Comparison of ENCODE assay signal across 9 cellular contexts in genomic region chr6:35240838-35241801, GRCh38. TPM values are rescaled to one million over a fixed set of nuclear protein-coding genes. Genes with fewer than 3 reads are reported as not detected.
DNase-seq lines count a peak whose midpoint lies in the region; ATAC-seq and TF ChIP-seq lines count a peak whose summit lies in the region.
"Had no signal": no experiment of that assay in that cellular context is flagged by ENCODE, and none has a peak within 500 bp of the region (broad histone marks: within the 10 kb centered on the region; RNA-seq: fewer than 3 reads in every experiment).

No MANE protein-coding gene starts in this region.

- TF ChIP-seq CTCF in GM10248 (IDR thresholded peaks at IDR 0.05; ENCODE audit: control extremely low read depth, extremely low read depth, low read depth, missing control alignments) (peak; percentile 99), cardiac muscle cell (IDR thresholded peaks at IDR 0.05; ENCODE audit: low read depth, low read length) (peak; percentile 98), progenitor cell of endocrine pancreas (IDR thresholded peaks at IDR 0.05; ENCODE audit: unreplicated experiment) (peak; percentile 98), vagina (IDR thresholded peaks at IDR 0.05) (peak; percentile 72 to 87 (median 82))

- peaks cover 22% of the 10 kb centered on the region for H3K36me3 Mint-ChIP-seq in progenitor cell of endocrine pancreas (ENCODE audit: insufficient read depth)

- intact Hi-C loops in vagina (cut with DNase I): loop anchor here (10.0 kb wide), 1 partner anchor 96 kb away; the partner anchor contains the start of gene TCP11

- peaks cover 44% of the 10 kb centered on the region for H3K4me1 ChIP-seq in cardiac muscle cell (ENCODE audit: low read depth)
- H3K4me1 ChIP-seq in vagina: peaks cover 10% of the 10 kb centered on the region

- no peaks in the 10 kb centered on the region for H3K9me3 Mint-ChIP-seq in progenitor cell of endocrine pancreas (ENCODE audit: low read depth)

- H3K27ac Mint-ChIP-seq in progenitor cell of endocrine pancreas: no peak overlapping the region

- peaks cover 14% of the 10 kb centered on the region for H3K4me1 Mint-ChIP-seq in progenitor cell of endocrine pancreas (ENCODE audit: low read depth)

- ATAC-seq in SK-N-SH treated with all-trans-retinoic acid at 6 μM for 48 hours (peak; percentile 93), GM21381 (IDR thresholded peaks at IDR 0.05; ENCODE audit: unreplicated experiment) (no peak)

- H3K36me3 ChIP-seq in cardiac muscle cell (peaks cover 41% of the 10 kb centered on the region), vagina (no peaks in the 10 kb centered on the region)

- CTCF ChIA-PET in GM10248 (lab: Yijun Ruan, JAX): interaction anchor here (0.7 to 7.1 kb wide), 53 partner anchors 10 to 1078 kb away, joined by 3 to 79 read pairs (median 4); partner anchors contain the start of genes BLTP3A, DEF6, SCUBE3 and TCP11

- DNase-seq in GM10248 (ENCODE audit: extremely low spot score) (peak; percentile 86), LHCN-M2 (ENCODE audit: low read depth) (peak; percentile 36), cardiac muscle cell (ENCODE audit: low read depth in 1 of 2, low spot score in 1 of 2) (peak; percentile 70 to 83), progenitor cell of endocrine pancreas (ENCODE audit: low spot score, unreplicated experiment) (peak; percentile 82), vagina (ENCODE audit: extremely low spot score in 2 of 2) (no peak)
- peak; percentile 75 for DNase-seq in activated naive CD4-positive, alpha-beta T cell treated with anti-CD3 and anti-CD28 coated beads, Interleukin-2, amount 50 U/mL, for 16 hours

- POLR2A ChIA-PET in GM10248 (lab: Yijun Ruan, JAX): no interaction called here

- TF ChIP-seq POLR2A in vagina (IDR thresholded peaks at IDR 0.05): no peak

- H3K27me3 Mint-ChIP-seq in progenitor cell of endocrine pancreas: no peaks in the 10 kb centered on the region

- no peak overlapping the region for H3K4me3 Mint-ChIP-seq in progenitor cell of endocrine pancreas (ENCODE audit: low read depth)

- H3K4me3 ChIP-seq in cardiac muscle cell: no peak overlapping the region
- no peak overlapping the region for H3K4me3 ChIP-seq in vagina

- H3K27me3 ChIP-seq in cardiac muscle cell (no peaks in the 10 kb centered on the region), vagina (no peaks in the 10 kb centered on the region)

- H3K9me3 ChIP-seq in cardiac muscle cell (ENCODE audit: low read depth): no peaks in the 10 kb centered on the region
- H3K9me3 ChIP-seq in vagina: no peaks in the 10 kb centered on the region

- H3K27ac ChIP-seq in cardiac muscle cell: peak overlapping the region; percentile 86
- no peak overlapping the region for H3K27ac ChIP-seq in vagina
- H3K27ac ChIP-seq: epithelial cell of prostate had no signal

TF ChIP-seq in SK-N-SH treated with all-trans-retinoic acid at 6 μM for 48 hours, 23 proteins besides CTCF, POLR2A, EP300 and RAD21:
- TF ChIP-seq CREB5 (CRISPR knock-in tag; IDR thresholded peaks at IDR 0.05; ENCODE audit: low read depth) (no peak), TCF4 (CRISPR knock-in tag; IDR thresholded peaks at IDR 0.05; ENCODE audit: borderline replicate concordance) (no peak), ZNF565 (CRISPR knock-in tag; conservative IDR thresholded peaks at IDR 0.05; ENCODE audit: low read depth) (no peak), ESRRG (CRISPR knock-in tag; IDR thresholded peaks at IDR 0.05) (no peak), ZFP30 (CRISPR knock-in tag; IDR thresholded peaks at IDR 0.05) (no peak), ISL1 (CRISPR knock-in tag; IDR thresholded peaks at IDR 0.05) (no peak), ZNF8 (CRISPR knock-in tag; IDR thresholded peaks at IDR 0.05) (no peak), PATZ1 (CRISPR knock-in tag; IDR thresholded peaks at IDR 0.05; ENCODE audit: borderline replicate concordance) (no peak), ZFP3 (CRISPR knock-in tag; IDR thresholded peaks at IDR 0.05) (no peak), ARNTL (CRISPR knock-in tag; IDR thresholded peaks at IDR 0.05; ENCODE audit: borderline replicate concordance, low read depth) (no peak), POU6F1 (CRISPR knock-in tag; IDR thresholded peaks at IDR 0.05; ENCODE audit: borderline replicate concordance, low read depth) (no peak), CSRNP3 (CRISPR knock-in tag; IDR thresholded peaks at IDR 0.05) (no peak), BACH2 (CRISPR knock-in tag; IDR thresholded peaks at IDR 0.05; ENCODE audit: borderline replicate concordance) (no peak), SNAI2 (CRISPR knock-in tag; IDR thresholded peaks at IDR 0.05) (no peak), GLIS3 (CRISPR knock-in tag; IDR thresholded peaks at IDR 0.05) (no peak)

RNA-seq across cellular contexts. Expression of gene ZNF76, which starts 18.4 kb away (rescaled TPM):
- total RNA-seq in LHCN-M2 (2014; rRNA removed) (22.2 and 26.8 TPM in 2 replicates), cardiac muscle cell (26.3 and 46.2 TPM in 2 replicates), progenitor cell of endocrine pancreas (61.2 and 61.7 TPM in 2 replicates), vagina (39.0 TPM)
- polyA plus RNA-seq in LHCN-M2 (2012): 19.2 TPM
- 59.6 and 67.5 TPM in 2 replicates for polyA plus RNA-seq in cardiac muscle cell

RNA-seq across cellular contexts. Expression of gene SCUBE3, which starts 27.4 kb away (rescaled TPM):
- 0.06 TPM in 2 replicates for total RNA-seq in LHCN-M2 (2014; rRNA removed)
- polyA plus RNA-seq in LHCN-M2 (2012): 0.13 TPM
- total RNA-seq in cardiac muscle cell: 74.9 and 78.7 TPM in 2 replicates
- polyA plus RNA-seq in cardiac muscle cell: 78.2 and 81.8 TPM in 2 replicates
- 31.1 and 35.3 TPM in 2 replicates for total RNA-seq in progenitor cell of endocrine pancreas
- total RNA-seq in vagina: 0.49 TPM

RNA-seq across cellular contexts. Expression of gene DEF6, which starts 56.5 kb away (rescaled TPM):
- total RNA-seq in LHCN-M2 (2014; rRNA removed) (0.06 and 0.13 TPM in 2 replicates), cardiac muscle cell (3.0 and 9.2 TPM in 2 replicates), progenitor cell of endocrine pancreas (5.7 and 5.9 TPM in 2 replicates), vagina (23.1 TPM)
- 0.10 TPM for polyA plus RNA-seq in LHCN-M2 (2012)
- 2.3 and 5.7 TPM in 2 replicates for polyA plus RNA-seq in cardiac muscle cell

Comparison
In these comparisons a context has a peak if more than half of its experiments do, and no peak if none do; other contexts are left out.
1. DNase-seq: peak in GM10248 (single experiment), LHCN-M2 (single experiment), activated naive CD4-positive, alpha-beta T cell treated with anti-CD3 and anti-CD28 coated beads, Interleukin-2, amount 50 U/mL, for 16 hours (single experiment), cardiac muscle cell (2 of 2) and progenitor cell of endocrine pancreas (single experiment); none in vagina (0 of 2).
2. RNA of gene SCUBE3, which starts 27.4 kb away (total RNA-seq): 74.9 to 78.7 TPM in cardiac muscle cell and 31.1 to 35.3 TPM in progenitor cell of endocrine pancreas; 0.49 TPM in vagina (single experiment) and 0.06 TPM in LHCN-M2; every median in the first group is over 10 times any median in the second.
3. Peak in every context shown above with its lines, with median percentiles within 50 percentile points of each other: CTCF ChIP-seq.